ENCODE assay signal across 8 cellular contexts in the genomic region with DNA sequence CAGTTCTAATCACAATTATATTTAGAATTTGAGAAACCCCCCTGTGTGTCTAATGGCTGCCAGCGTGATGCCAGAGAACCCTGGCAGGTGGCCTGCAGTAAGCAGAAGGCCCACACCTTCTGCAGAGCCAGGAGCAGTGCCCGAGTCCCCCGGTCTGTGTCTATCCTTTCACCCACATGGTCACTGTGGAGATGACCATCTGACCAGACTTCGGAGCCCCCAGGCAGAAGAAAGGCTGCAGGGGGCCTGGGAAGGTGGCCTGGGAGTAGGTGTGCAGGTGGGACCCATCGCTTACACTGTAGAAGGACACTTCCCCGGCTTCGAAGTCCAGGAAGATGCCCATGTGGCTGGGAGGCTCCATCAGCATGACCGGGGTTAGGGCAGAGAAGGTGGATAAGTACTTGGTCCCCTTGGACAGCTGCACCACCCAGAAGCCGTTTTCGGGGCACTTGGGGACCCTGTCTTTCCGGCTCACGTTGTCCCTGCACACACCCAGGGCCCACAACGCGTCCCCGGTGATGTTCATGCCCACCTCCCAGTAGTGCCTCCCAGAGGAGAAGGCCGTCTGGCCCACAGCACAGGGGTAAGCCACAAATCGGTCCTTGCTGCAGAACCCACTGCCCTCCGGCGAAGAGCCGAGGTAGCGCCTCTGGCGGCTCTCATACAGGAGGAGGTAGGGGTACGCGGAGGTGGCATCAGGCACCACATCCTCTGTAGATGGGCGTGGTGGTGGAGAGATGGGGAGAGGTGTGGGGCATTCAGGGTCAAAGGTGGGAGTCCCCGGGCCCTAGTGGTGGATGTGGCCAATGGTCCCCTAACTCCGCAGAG. TPM values are rescaled to one million over a fixed set of nuclear protein-coding genes. Genes with fewer than 3 reads are reported as not detected.
A peak's percentile ranks its signal among the peaks of the same experiment; 100 is the strongest.
DNase-seq lines count a peak whose midpoint lies in the region; ATAC-seq and TF ChIP-seq lines count a peak whose summit lies in the region.

No MANE protein-coding gene starts in this region.

- DNase-seq in left ventricle myocardium superior (peak; percentile 31), Right ventricle myocardium inferior (ENCODE audit: missing footprints) (no peak), upper lobe of right lung (peak; percentile 62), NCI-H187 treated with DMSO at 0.1 percent for 48 hours (lab: John Stamatoyannopoulos, UW) (no peak), dermis blood vessel endothelial cell (no peak), AG20443 (ENCODE audit: low spot score) (no peak)
- no peak for DNase-seq in activated T-cell treated with anti-CD3 and anti-CD28 coated beads, Interleukin-2, amount 50 U/mL, for 72 hours

- H3K27me3 Mint-ChIP-seq in activated T-cell treated with anti-CD3 and anti-CD28 coated beads, Interleukin-2, amount 50 U/mL, for 72 hours (ENCODE audit: low read depth) = no peaks in the 10 kb centered on the region

- H3K27ac ChIP-seq in iPS-20b (ENCODE audit: low read length) (no peak overlapping the region), upper lobe of right lung (no peak overlapping the region)

- H3K4me1 ChIP-seq in iPS-20b (ENCODE audit: insufficient read depth, low read length) (peaks cover 16% of the 10 kb centered on the region), upper lobe of right lung (peaks cover 29% of the 10 kb centered on the region)

- H3K9me3 ChIP-seq in iPS-20b (ENCODE audit: insufficient read depth, low read depth, low read length) = no peaks in the 10 kb centered on the region
- H3K9me3 ChIP-seq in upper lobe of right lung = no peaks in the 10 kb centered on the region

- intact Hi-C loops in left ventricle myocardium superior (cut with micrococcal nuclease) (no loop called here), Right ventricle myocardium inferior (cut with DNase I) (loop anchor here (5.0 kb wide), 1 partner anchor 49 kb away; a partner anchor contains a TSS), upper lobe of right lung (cut with DNase I) (no loop called here)

- H3K9ac ChIP-seq in iPS-20b (ENCODE audit: low read depth, low read length) = no peak overlapping the region

- H3K27me3 ChIP-seq in iPS-20b (ENCODE audit: insufficient read depth, low read length) (peaks cover 1% of the 10 kb centered on the region; the same call in 1 of the 2 replicates), upper lobe of right lung (no peaks in the 10 kb centered on the region)

- H3K4me3 Mint-ChIP-seq in activated T-cell treated with anti-CD3 and anti-CD28 coated beads, Interleukin-2, amount 50 U/mL, for 72 hours = peak overlapping the region; percentile 43 to 66

- H3K4me1 Mint-ChIP-seq in activated T-cell treated with anti-CD3 and anti-CD28 coated beads, Interleukin-2, amount 50 U/mL, for 72 hours (ENCODE audit: low read depth) = peaks cover 35% of the 10 kb centered on the region

- no peak for TF ChIP-seq CTCF in upper lobe of right lung (IDR thresholded peaks at IDR 0.05)

- ATAC-seq in left ventricle myocardium superior = no peak
- ATAC-seq in Right ventricle myocardium inferior = no peak
- ATAC-seq in activated T-cell treated with anti-CD3 and anti-CD28 coated beads, Interleukin-2, amount 50 U/mL, for 72 hours (replicated peaks in 1 of 2) = no peak
- ATAC-seq in upper lobe of right lung = no peak

- H3K4me3 ChIP-seq in iPS-20b (ENCODE audit: low read length) = peak overlapping the region; percentile 74; the same call in 1 of the 2 replicates
- H3K4me3 ChIP-seq in upper lobe of right lung = no peak overlapping the region

- H3K36me3 ChIP-seq in iPS-20b (ENCODE audit: insufficient read depth, low read depth, low read length) = peaks cover 12% of the 10 kb centered on the region
- peaks cover 2% of the 10 kb centered on the region for H3K36me3 ChIP-seq in upper lobe of right lung

- no peaks in the 10 kb centered on the region for H3K9me3 Mint-ChIP-seq in activated T-cell treated with anti-CD3 and anti-CD28 coated beads, Interleukin-2, amount 50 U/mL, for 72 hours

- H3K36me3 Mint-ChIP-seq in activated T-cell treated with anti-CD3 and anti-CD28 coated beads, Interleukin-2, amount 50 U/mL, for 72 hours (ENCODE audit: insufficient read depth in 2 of 2) = peaks cover 6% of the 10 kb centered on the region in 2 donors

- no peak overlapping the region for H3K27ac Mint-ChIP-seq in activated T-cell treated with anti-CD3 and anti-CD28 coated beads, Interleukin-2, amount 50 U/mL, for 72 hours

RNA-seq across cellular contexts. Expression of gene TRIM11, which starts 1.6 kb away (rescaled TPM):
- total RNA-seq in left ventricle myocardium superior (7.6 TPM), Right ventricle myocardium inferior (7.7 TPM), upper lobe of right lung (22.8 TPM), dermis blood vessel endothelial cell (19.4 and 20.1 TPM in 2 replicates)
- total RNA-seq in activated T-cell treated with anti-CD3 and anti-CD28 coated beads, Interleukin-2, amount 50 U/mL, for 72 hours = 10 to 100 TPM; 43.5 to 51.4 TPM

RNA-seq across cellular contexts. Expression of gene TRIM17, which starts 8.4 kb away (rescaled TPM):
- total RNA-seq in left ventricle myocardium superior (0.50 TPM), Right ventricle myocardium inferior (0.38 TPM), upper lobe of right lung (2.6 TPM), dermis blood vessel endothelial cell (not detected in 2 replicates)
- total RNA-seq in activated T-cell treated with anti-CD3 and anti-CD28 coated beads, Interleukin-2, amount 50 U/mL, for 72 hours = 1 to 10 TPM; 1.6 to 6.2 TPM

Comparison
In these comparisons a context has a peak if more than half of its experiments do, and no peak if none do; other contexts are left out.
1. DNase-seq: peak in left ventricle myocardium superior (single experiment) and upper lobe of right lung (single experiment); none in Right ventricle myocardium inferior (single experiment), activated T-cell treated with anti-CD3 and anti-CD28 coated beads, Interleukin-2, amount 50 U/mL, for 72 hours (0 of 2), NCI-H187 treated with DMSO at 0.1 percent for 48 hours (single experiment), dermis blood vessel endothelial cell (single experiment) and AG20443 (single experiment).